Comparison of ENCODE assay signal across 12 cellular contexts in genomic region chrX:13263560-13264251, GRCh38. TPM values are rescaled to one million over a fixed set of nuclear protein-coding genes. Genes with fewer than 3 reads are reported as not detected.
DNase-seq lines count a peak whose midpoint lies in the region; ATAC-seq and TF ChIP-seq lines count a peak whose summit lies in the region.
"Had no signal": no experiment of that assay in that cellular context is flagged by ENCODE, and none has a peak within 500 bp of the region (broad histone marks: within the 10 kb centered on the region; RNA-seq: fewer than 3 reads in every experiment).

No MANE protein-coding gene starts in this region.

- no peaks in the 10 kb centered on the region for H3K9me2 ChIP-seq in DOHH2 (replicated peaks; ENCODE audit: control insufficient read depth, low read length)

- DNase-seq in ovary (no peak), NCI-H1092 (lab: John Stamatoyannopoulos, UW) (no peak), suprapubic skin (ENCODE audit: low spot score in 2 of 2) (no peak), HUDEP-2 (lab: John Stamatoyannopoulos, UW; ENCODE audit: unreplicated experiment in 76 of 76) (no peak)
- DNase-seq: activated T-cell treated with anti-CD3 and anti-CD28 coated beads, Interleukin-2, amount 50 U/mL, for 24 hours; NCI-H774 had no signal

- H3K4me2 ChIP-seq in DOHH2 (ENCODE audit: low read length): 0 out of 2 replicates have a peak overlapping the region, but pooled peaks have one; percentile 16

- no peaks in the 10 kb centered on the region for H3F3A ChIP-seq in DOHH2 (ENCODE audit: control insufficient read depth, insufficient read depth)

- H3K79me2 ChIP-seq in DOHH2 (ENCODE audit: control insufficient read depth, low read length): no peaks in the 10 kb centered on the region

- no peak overlapping the region for H3K4me3 ChIP-seq in DOHH2 (ENCODE audit: low read length)
- no peak overlapping the region for H3K4me3 ChIP-seq in ovary
- no peak overlapping the region for H3K4me3 ChIP-seq in suprapubic skin
- H3K4me3 ChIP-seq: esophagus muscularis mucosa, skin epidermis had no signal

- no peak for TF ChIP-seq EP300 in ovary (IDR thresholded peaks at IDR 0.05)
- no peak for TF ChIP-seq EP300 in suprapubic skin (IDR thresholded peaks at IDR 0.05)

- intact Hi-C loops in ovary (cut with DNase I): no loop called here

- peaks cover 13% of the 10 kb centered on the region for H3K4me1 ChIP-seq in DOHH2 (ENCODE audit: control insufficient read depth, low read length)
- H3K4me1 ChIP-seq in ovary (ENCODE audit: insufficient read depth): no peaks in the 10 kb centered on the region
- no peaks in the 10 kb centered on the region for H3K4me1 ChIP-seq in suprapubic skin
- H3K4me1 ChIP-seq: esophagus muscularis mucosa had no signal

- no peak for TF ChIP-seq POLR2A in ovary (IDR thresholded peaks at IDR 0.05)
- no peak for TF ChIP-seq POLR2A in suprapubic skin (IDR thresholded peaks at IDR 0.05)

- H3K36me3 ChIP-seq in DOHH2 (ENCODE audit: control insufficient read depth, low read length) (no peaks in the 10 kb centered on the region), ovary (no peaks in the 10 kb centered on the region), suprapubic skin (no peaks in the 10 kb centered on the region)
- H3K36me3 ChIP-seq: esophagus muscularis mucosa had no signal

- ATAC-seq in GM19023 (IDR thresholded peaks at IDR 0.05; ENCODE audit: unreplicated experiment) (peak; percentile 63), HG02588 (IDR thresholded peaks at IDR 0.05; ENCODE audit: unreplicated experiment) (peak; percentile 48), HG03575 (IDR thresholded peaks at IDR 0.05; ENCODE audit: extremely low read depth, insufficient number of reproducible peaks, low FRiP score, unreplicated experiment) (peak; percentile 65)

- no peak for TF ChIP-seq CTCF in DOHH2 (IDR thresholded peaks at IDR 0.05; ENCODE audit: low read depth, low read length, poor library complexity, severe bottlenecking)
- TF ChIP-seq CTCF in ovary (IDR thresholded peaks at IDR 0.05): no peak
- no peak for TF ChIP-seq CTCF in suprapubic skin (IDR thresholded peaks at IDR 0.05)

- H3K9me3 ChIP-seq in DOHH2 (ENCODE audit: control insufficient read depth, insufficient read depth, low read length): no peaks in the 10 kb centered on the region
- H3K9me3 ChIP-seq in ovary: no peaks in the 10 kb centered on the region
- no peaks in the 10 kb centered on the region for H3K9me3 ChIP-seq in suprapubic skin
- H3K9me3 ChIP-seq: esophagus muscularis mucosa had no signal

- no peak overlapping the region for H3K27ac ChIP-seq in DOHH2 (ENCODE audit: low read depth, low read length)
- H3K27ac ChIP-seq in ovary: no peak overlapping the region
- H3K27ac ChIP-seq in suprapubic skin: no peak overlapping the region
- H3K27ac ChIP-seq: esophagus muscularis mucosa, skin epidermis had no signal

- 83 to 87% (median 84%) methylated on average over 6 of the region's 6 CpGs for WGBS in ovary, 3 donors
- 90% methylated on average over 6 of the region's 6 CpGs for WGBS in suprapubic skin

- H4K20me1 ChIP-seq in DOHH2 (ENCODE audit: control insufficient read depth, insufficient read depth, low read depth, low read length): no peaks in the 10 kb centered on the region

- no peaks in the 10 kb centered on the region for H3K27me3 ChIP-seq in DOHH2 (ENCODE audit: control insufficient read depth, low read length)
- H3K27me3 ChIP-seq in ovary: no peaks in the 10 kb centered on the region
- H3K27me3 ChIP-seq in suprapubic skin: no peaks in the 10 kb centered on the region
- H3K27me3 ChIP-seq: esophagus muscularis mucosa had no signal

RNA-seq across cellular contexts. Expression of gene ATXN3L, which starts 56.1 kb away (rescaled TPM):
- total RNA-seq in ovary: not detected
- polyA plus RNA-seq in ovary: not detected
- not detected for total RNA-seq in suprapubic skin
- total RNA-seq: esophagus muscularis mucosa had no signal
